1 cellular context compared by ENCODE assay signal in genomic region chr7:6272481-6273323, GRCh38.
TF ChIP-seq lines count a peak whose summit lies in the region.

Gene CYTH3 (minus strand): TSS chr7:6272624. CDS start chr7:6272507, 117 bp downstream.

TF ChIP-seq in HepG2, 621 proteins besides CTCF, POLR2A, EP300 and RAD21 (continued from another document and continues in another):
- peak; percentile 67 for TF ChIP-seq MAX (IDR thresholded peaks at IDR 0.05)
- peak; percentile 24; the same call in 1 of the 2 replicates for TF ChIP-seq ZNF563 (CRISPR knock-in tag; IDR thresholded peaks at IDR 0.05)
- no peak for TF ChIP-seq ZBTB38 (CRISPR knock-in tag; IDR thresholded peaks at IDR 0.05)
- no peak for TF ChIP-seq SP1 (IDR thresholded peaks at IDR 0.05)
- TF ChIP-seq SP1 (CRISPR knock-in tag; IDR thresholded peaks at IDR 0.05), result peak; percentile 59; the same call in 1 of the 2 replicates
- TF ChIP-seq NCOA2 (CRISPR knock-in tag; IDR thresholded peaks at IDR 0.05), result 0 out of 2 replicates have a peak, but pooled peaks have one; percentile 18
- TF ChIP-seq CEBPG (CRISPR knock-in tag; IDR thresholded peaks at IDR 0.05), result no peak
- TF ChIP-seq KLF9 (CRISPR knock-in tag; IDR thresholded peaks at IDR 0.05; ENCODE audit: low read depth), result no peak
- no peak for TF ChIP-seq ZNF33B (CRISPR knock-in tag; IDR thresholded peaks at IDR 0.05)
- 0 out of 2 replicates have a peak, but pooled peaks have one; percentile 22 for TF ChIP-seq ZNF607 (CRISPR knock-in tag; IDR thresholded peaks at IDR 0.05; ENCODE audit: borderline replicate concordance)
- TF ChIP-seq ZNF670 (CRISPR knock-in tag; IDR thresholded peaks at IDR 0.05; ENCODE audit: borderline replicate concordance), result no peak
- 0 out of 2 replicates have a peak, but pooled peaks have one; percentile 42 for TF ChIP-seq MXD4 (CRISPR knock-in tag; IDR thresholded peaks at IDR 0.05)
- no peak for TF ChIP-seq ETV5 (CRISPR knock-in tag; IDR thresholded peaks at IDR 0.05; ENCODE audit: borderline replicate concordance)
- TF ChIP-seq ZNF788 (CRISPR knock-in tag; IDR thresholded peaks at IDR 0.05; ENCODE audit: borderline replicate concordance), result 0 out of 2 replicates have a peak, but pooled peaks have one; percentile 7
- TF ChIP-seq HMGA1 (CRISPR knock-in tag; conservative IDR thresholded peaks at IDR 0.05), result no peak
- peak; percentile 51; the same call in 1 of the 2 replicates for TF ChIP-seq ERF (CRISPR knock-in tag; IDR thresholded peaks at IDR 0.05)
- no peak for TF ChIP-seq ZSCAN5A (CRISPR knock-in tag; IDR thresholded peaks at IDR 0.05; ENCODE audit: borderline replicate concordance)
- peak; percentile 26; the same call in 1 of the 2 replicates for TF ChIP-seq ZNF605 (CRISPR knock-in tag; IDR thresholded peaks at IDR 0.05)
- peak; percentile 51; the same call in 1 of the 2 replicates for TF ChIP-seq KMT2B (CRISPR knock-in tag; IDR thresholded peaks at IDR 0.05)
- TF ChIP-seq ARNT2 (CRISPR knock-in tag; IDR thresholded peaks at IDR 0.05; ENCODE audit: low read depth), result peak; percentile 81; the same call in 1 of the 2 replicates
- peak; percentile 66; the same call in 1 of the 2 replicates for TF ChIP-seq SALL1 (CRISPR knock-in tag; IDR thresholded peaks at IDR 0.05)
- TF ChIP-seq ZNF678 (CRISPR knock-in tag; IDR thresholded peaks at IDR 0.05), result no peak
- TF ChIP-seq POLR2G (IDR thresholded peaks at IDR 0.05; ENCODE audit: low read depth, low read length), result peak; percentile 51; the same call in 1 of the 2 replicates
- TF ChIP-seq ZNF263 (CRISPR knock-in tag; IDR thresholded peaks at IDR 0.05), result peak; percentile 54; the same call in 1 of the 2 replicates
- TF ChIP-seq MAFF (IDR thresholded peaks at IDR 0.05; ENCODE audit: low read depth, low read length), result no peak
- TF ChIP-seq ZNF503 (CRISPR knock-in tag; IDR thresholded peaks at IDR 0.05), result no peak
- no peak for TF ChIP-seq SMAD3 (CRISPR knock-in tag; IDR thresholded peaks at IDR 0.05)
- TF ChIP-seq MXD3 (CRISPR knock-in tag; IDR thresholded peaks at IDR 0.05), result peak; percentile 50; the same call in 1 of the 2 replicates
- no peak; the same call in 1 of the 2 replicates for TF ChIP-seq SAFB2 (CRISPR knock-in tag; IDR thresholded peaks at IDR 0.05; ENCODE audit: borderline replicate concordance, low read depth)
- TF ChIP-seq TMF1 (CRISPR knock-in tag; IDR thresholded peaks at IDR 0.05; ENCODE audit: low read depth), result no peak
- peak; percentile 86 for TF ChIP-seq USF2 (IDR thresholded peaks at IDR 0.05; ENCODE audit: low read depth, low read length)
- TF ChIP-seq USF2 (CRISPR knock-in tag; IDR thresholded peaks at IDR 0.05; ENCODE audit: borderline replicate concordance), result no peak; the same call in 1 of the 2 replicates
- TF ChIP-seq POGK (CRISPR knock-in tag; conservative IDR thresholded peaks at IDR 0.05), result 0 out of 2 replicates have a peak, but pooled peaks have one; percentile 23
- TF ChIP-seq EHMT2 (IDR thresholded peaks at IDR 0.05; ENCODE audit: borderline replicate concordance, low read depth, low read length), result no peak
- no peak for TF ChIP-seq NR2C2 (CRISPR knock-in tag; IDR thresholded peaks at IDR 0.05; ENCODE audit: borderline replicate concordance)
- TF ChIP-seq ZNF331 (CRISPR knock-in tag; IDR thresholded peaks at IDR 0.05), result no peak
- no peak for TF ChIP-seq AGO2 (optimal IDR thresholded peaks at IDR 0.05; ENCODE audit: low read depth, low read length)
- TF ChIP-seq MTF2 (CRISPR knock-in tag; IDR thresholded peaks at IDR 0.05; ENCODE audit: borderline replicate concordance), result no peak
- no peak for TF ChIP-seq NCOA1 (CRISPR knock-in tag; IDR thresholded peaks at IDR 0.05)
- TF ChIP-seq NPAS2 (CRISPR knock-in tag; IDR thresholded peaks at IDR 0.05; ENCODE audit: borderline replicate concordance), result no peak
- 0 out of 2 replicates have a peak, but pooled peaks have one; percentile 25 for TF ChIP-seq E2F2 (CRISPR knock-in tag; IDR thresholded peaks at IDR 0.05; ENCODE audit: borderline replicate concordance)
- TF ChIP-seq DMAP1 (CRISPR knock-in tag; IDR thresholded peaks at IDR 0.05), result peak; percentile 38; the same call in 1 of the 2 replicates
- no peak for TF ChIP-seq ZNF850 (CRISPR knock-in tag; conservative IDR thresholded peaks at IDR 0.05)
- TF ChIP-seq ZNF777 (CRISPR knock-in tag; IDR thresholded peaks at IDR 0.05), result 0 out of 2 replicates have a peak, but pooled peaks have one; percentile 13
- TF ChIP-seq MAF1 (CRISPR knock-in tag; IDR thresholded peaks at IDR 0.05; ENCODE audit: borderline replicate concordance), result 0 out of 2 replicates have a peak, but pooled peaks have one; percentile 16
- 0 out of 2 replicates have a peak, but pooled peaks have one; percentile 26 for TF ChIP-seq MEIS1 (CRISPR knock-in tag; IDR thresholded peaks at IDR 0.05; ENCODE audit: borderline replicate concordance)
- TF ChIP-seq PLRG1 (conservative IDR thresholded peaks at IDR 0.05), result no peak
- no peak for TF ChIP-seq ZSCAN31 (CRISPR knock-in tag; IDR thresholded peaks at IDR 0.05; ENCODE audit: low read depth)
- TF ChIP-seq MED1 (CRISPR knock-in tag; IDR thresholded peaks at IDR 0.05), result 0 out of 2 replicates have a peak, but pooled peaks have one; percentile 24
- TF ChIP-seq ZNF773 (CRISPR knock-in tag; IDR thresholded peaks at IDR 0.05; ENCODE audit: borderline replicate concordance), result 0 out of 2 replicates have a peak, but pooled peaks have one; percentile 47
- TF ChIP-seq HOXA3 (CRISPR knock-in tag; IDR thresholded peaks at IDR 0.05), result peak; percentile 46; the same call in 1 of the 2 replicates
- TF ChIP-seq SP5 (CRISPR knock-in tag; IDR thresholded peaks at IDR 0.05; ENCODE audit: borderline replicate concordance, low read depth), result 0 out of 2 replicates have a peak, but pooled peaks have one; percentile 13
- TF ChIP-seq BORCS8-MEF2B (CRISPR knock-in tag; IDR thresholded peaks at IDR 0.05), result peak; percentile 36; the same call in 1 of the 2 replicates
- 0 out of 2 replicates have a peak, but pooled peaks have one; percentile 36 for TF ChIP-seq ZFP41 (CRISPR knock-in tag; IDR thresholded peaks at IDR 0.05; ENCODE audit: borderline replicate concordance)
- TF ChIP-seq ZNF235 (CRISPR knock-in tag; IDR thresholded peaks at IDR 0.05; ENCODE audit: borderline replicate concordance), result no peak
- no peak for TF ChIP-seq ZNF432 (CRISPR knock-in tag; IDR thresholded peaks at IDR 0.05; ENCODE audit: borderline replicate concordance)
- TF ChIP-seq TARDBP (CRISPR knock-in tag; IDR thresholded peaks at IDR 0.05), result no peak
- TF ChIP-seq ZMYM4 (CRISPR knock-in tag; IDR thresholded peaks at IDR 0.05), result peak; percentile 59
- TF ChIP-seq UBTF (CRISPR knock-in tag; IDR thresholded peaks at IDR 0.05), result peak; percentile 51
- no peak for TF ChIP-seq ZNF251 (CRISPR knock-in tag; IDR thresholded peaks at IDR 0.05)
- TF ChIP-seq ZNF460 (CRISPR knock-in tag; IDR thresholded peaks at IDR 0.05; ENCODE audit: borderline replicate concordance), result no peak
- peak; percentile 64 for TF ChIP-seq PHF8 (CRISPR knock-in tag; IDR thresholded peaks at IDR 0.05)
- no peak for TF ChIP-seq ZNF580 (CRISPR knock-in tag; IDR thresholded peaks at IDR 0.05; ENCODE audit: borderline replicate concordance, low read depth)
- TF ChIP-seq GABPB1 (CRISPR knock-in tag; IDR thresholded peaks at IDR 0.05), result peak; percentile 51
